8 cellular contexts compared by ENCODE assay signal in genomic region chr18:35771172-35771571, GRCh38.
"Had no signal": no experiment of that assay in that cellular context is flagged by ENCODE, and none has a peak within 500 bp of the region (broad histone marks: within the 10 kb centered on the region; RNA-seq: fewer than 3 reads in every experiment).

No MANE protein-coding gene starts in this region.

- DNase-seq: GM23248, GOT3, H7, H9, HFFc6 had no signal

- H3K9me3 ChIP-seq: HAP-1 had no signal

- ATAC-seq: GM23338, HCT116 had no signal

- H3K4me3 Mint-ChIP-seq: GM23338, H9, HFFc6 had no signal

- H3K4me3 ChIP-seq: GM23248, GM23338, HAP-1 had no signal

- H3K9me3 Mint-ChIP-seq: GM23338, H9, HFFc6 had no signal

- H3K4me2 ChIP-seq: GM23338 had no signal

- H3K9ac ChIP-seq: GM23248 had no signal

- H3K27ac ChIP-seq: GM23248 had no signal

- H3K27ac Mint-ChIP-seq: GM23338, HFFc6 had no signal

- H2AFZ ChIP-seq: GM23248, GM23338 had no signal

- H3K36me3 ChIP-seq: HAP-1 had no signal
